ENCODE assay signal across 8 cellular contexts in the genomic region with DNA sequence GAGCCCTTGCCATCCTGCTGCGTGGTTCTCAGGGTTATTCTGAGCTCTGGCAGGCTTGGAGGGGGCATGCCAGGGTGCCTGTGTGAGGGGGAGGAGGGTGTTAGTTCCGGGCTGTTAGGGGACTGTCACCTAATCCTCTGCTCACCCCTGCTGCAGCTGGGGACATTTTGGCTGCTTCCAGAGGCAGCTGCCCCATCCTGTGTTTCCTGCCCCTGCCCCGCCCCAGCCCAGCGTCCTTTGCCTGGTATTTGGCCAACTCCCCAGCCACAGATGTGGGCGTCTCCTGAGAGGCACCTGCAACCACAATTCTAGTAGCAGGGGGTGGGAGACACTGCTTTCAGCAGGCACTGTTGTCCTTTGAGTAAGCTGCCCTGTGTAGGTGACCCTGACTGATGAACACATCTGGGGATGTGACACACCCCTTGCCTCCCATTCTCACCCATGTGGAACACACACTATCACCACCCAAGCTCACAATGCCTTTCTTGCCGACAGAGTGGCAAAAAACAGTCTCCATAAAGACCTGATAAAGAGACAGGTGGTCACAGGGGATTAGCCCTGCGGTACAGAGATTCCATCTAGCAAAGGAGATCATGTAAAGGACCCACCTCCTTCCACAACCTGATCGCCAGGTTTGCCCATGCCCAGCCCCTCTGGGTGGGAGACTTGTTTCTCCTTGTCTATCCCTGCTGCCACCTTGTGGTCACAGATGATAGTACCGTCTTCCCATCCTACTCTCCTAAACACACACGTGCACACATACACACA. TPM values are rescaled to one million over a fixed set of nuclear protein-coding genes. Genes with fewer than 3 reads are reported as not detected.
A peak's percentile ranks its signal among the peaks of the same experiment; 100 is the strongest.
DNase-seq lines count a peak whose midpoint lies in the region; ATAC-seq and TF ChIP-seq lines count a peak whose summit lies in the region.

A gene (minus strand): TSS at position 48 of the 768 bp plus-strand sequence. CDS start 35 bp downstream, at position 13.

- TF ChIP-seq POLR2A in adrenal gland (IDR thresholded peaks at IDR 0.05) = no peak

- H3K4me3 ChIP-seq in GM12865 (ENCODE audit: low read depth, low read length) (no peak within 1 kb of the TSS), adrenal gland (no peak within 1 kb of the TSS)

- H3K9me3 Mint-ChIP-seq in T-helper 1 cell treated with Interleukin-12 subunit alpha and Interleukin-12 subunit beta and Interleukin-4 antibody, amounts not matched to agents 30 μg/mL and 1 μg/mL, for 36 hours = no peaks in the 10 kb centered on the region

- intact Hi-C loops in adrenal gland (cut with DNase I) = loop anchor here in 1 of 2 donors (10.0 kb wide), 1 partner anchor 82 kb away; a partner anchor contains a TSS
- intact Hi-C loops in left cardiac atrium (cut with DNase I) = loop anchor here (5.0 to 10.0 kb wide), 2 partner anchors 82 to 191 kb away; a partner anchor contains a TSS
- intact Hi-C loops in sciatic nerve (cut with DNase I) = no loop called here

- peaks cover 10% of the 10 kb centered on the region for H3K27me3 Mint-ChIP-seq in T-helper 1 cell treated with Interleukin-12 subunit alpha and Interleukin-12 subunit beta and Interleukin-4 antibody, amounts not matched to agents 30 μg/mL and 1 μg/mL, for 36 hours (ENCODE audit: low read depth)

- peak within 1 kb of the TSS in 2 of 5 donors; percentile 1 to 41 for H3K27ac ChIP-seq in adrenal gland

- H3K27me3 ChIP-seq in adrenal gland = no peaks in the 10 kb centered on the region

- H3K36me3 Mint-ChIP-seq in T-helper 1 cell treated with Interleukin-12 subunit alpha and Interleukin-12 subunit beta and Interleukin-4 antibody, amounts not matched to agents 30 μg/mL and 1 μg/mL, for 36 hours (ENCODE audit: low read depth) = no peaks in the 10 kb centered on the region

- TF ChIP-seq CTCF in GM12865 (IDR thresholded peaks at IDR 0.05; ENCODE audit: insufficient read depth, low read depth, low read length, missing control alignments) = peak; percentile 80
- peak; percentile 64 to 83 (median 76) for TF ChIP-seq CTCF in adrenal gland (IDR thresholded peaks at IDR 0.05)

- DNase-seq in GM12865 (ENCODE audit: low read depth) = peak; percentile 87
- peak; percentile 48 for DNase-seq in NCI-H1092 (lab: John Stamatoyannopoulos, UW)
- peak; percentile 64 to 92 (median 83) for DNase-seq in adrenal gland
- peak; percentile 78 for DNase-seq in left cardiac atrium
- DNase-seq in sciatic nerve (ENCODE audit: low spot score) = peak; percentile 87
- no peak for DNase-seq in AG08396 (ENCODE audit: low spot score)

- H3K4me1 Mint-ChIP-seq in T-helper 1 cell treated with Interleukin-12 subunit alpha and Interleukin-12 subunit beta and Interleukin-4 antibody, amounts not matched to agents 30 μg/mL and 1 μg/mL, for 36 hours (ENCODE audit: low read depth) = peaks cover 26% of the 10 kb centered on the region

- peaks cover 0 to 9% of the 10 kb centered on the region in 2 donors for H3K4me1 ChIP-seq in adrenal gland (replicated peaks in 1 of 2)

- H3K36me3 ChIP-seq in adrenal gland (replicated peaks in 1 of 2) = no peaks in the 10 kb centered on the region

- ATAC-seq in left cardiac atrium (peak; percentile 18 to 70), sciatic nerve (no peak), HG03378 (IDR thresholded peaks at IDR 0.05; ENCODE audit: unreplicated experiment) (no peak)

- H3K4me3 Mint-ChIP-seq in T-helper 1 cell treated with Interleukin-12 subunit alpha and Interleukin-12 subunit beta and Interleukin-4 antibody, amounts not matched to agents 30 μg/mL and 1 μg/mL, for 36 hours = peak within 1 kb of the TSS; percentile 28

- H3K27ac Mint-ChIP-seq in T-helper 1 cell treated with Interleukin-12 subunit alpha and Interleukin-12 subunit beta and Interleukin-4 antibody, amounts not matched to agents 30 μg/mL and 1 μg/mL, for 36 hours = peak within 1 kb of the TSS; percentile 46

- H3K9me3 ChIP-seq in adrenal gland (replicated peaks in 1 of 3) = no peaks in the 10 kb centered on the region

- WGBS in adrenal gland, 4 donors = 15 to 23% (median 21%) methylated on average over 8 to 10 of the region's 10 CpGs

RNA-seq across cellular contexts. Expression of the gene that starts here (rescaled TPM):
- total RNA-seq in adrenal gland (1 to 10 TPM in 1 of 8 donors, under 1 TPM in 5, not detected in 2; 0.30 to 2.4 (median 0.48) TPM), left cardiac atrium (100 to 1,000 TPM in 1 of 2 donors, 10 to 100 TPM in 1; 36.8 to 118 TPM), sciatic nerve (2.3 TPM)
- under 1 TPM; 0.33 to 0.91 (median 0.56) TPM for polyA plus RNA-seq in adrenal gland

Comparison
In these comparisons a context has a peak if more than half of its experiments do, and no peak if none do; other contexts are left out.
1. RNA of the gene that starts here (total RNA-seq): 36.8 to 118 TPM in left cardiac atrium; 2.3 TPM in sciatic nerve (single experiment) and 0.30 to 2.4 TPM in adrenal gland; every median in the first group is over 10 times any median in the second.
2. ATAC-seq: peak in left cardiac atrium (2 of 2); none in sciatic nerve (single experiment) and HG03378 (single experiment).